Comparison of ENCODE assay signal across 19 cellular contexts in the genomic region with DNA sequence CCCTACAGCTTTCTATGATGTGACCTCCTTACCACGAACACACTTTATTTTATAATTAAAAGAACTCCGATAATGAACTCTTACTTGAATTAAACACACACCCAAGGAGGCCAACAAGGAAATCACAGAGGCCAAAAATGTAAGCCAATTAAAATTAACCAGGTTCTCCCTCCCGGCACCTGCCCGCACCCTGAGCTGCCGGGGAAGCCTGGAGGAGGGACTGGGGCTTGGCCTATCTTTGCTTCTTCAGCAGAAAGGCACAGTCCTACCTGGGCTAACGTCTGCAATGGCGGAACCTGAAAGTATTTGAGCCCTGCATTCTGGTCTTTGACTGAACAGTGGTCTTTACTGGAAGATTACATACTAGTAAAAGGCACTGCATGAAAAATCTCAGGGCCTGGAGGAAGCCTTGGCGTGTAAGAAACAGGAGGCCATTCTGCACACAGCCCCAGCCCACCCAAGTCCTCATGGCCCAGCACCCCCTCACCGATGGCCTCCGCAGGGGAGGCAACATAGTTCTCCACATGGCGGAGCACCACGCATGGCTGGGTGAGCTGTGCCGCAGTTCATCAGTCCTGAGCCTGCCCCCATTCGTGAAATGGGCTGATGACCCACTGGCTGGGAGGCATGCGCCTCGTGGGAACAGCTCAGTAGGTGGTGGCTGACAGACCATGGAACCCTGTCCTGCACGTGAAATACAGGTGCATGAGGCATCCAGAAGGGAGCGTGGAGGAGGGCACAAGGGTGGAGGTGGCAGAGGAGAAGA.
DNase-seq lines count a peak whose midpoint lies in the region; ATAC-seq, FAIRE-seq and TF ChIP-seq lines count a peak whose summit lies in the region.
"Had no signal": no experiment of that assay in that cellular context is flagged by ENCODE, and none has a peak within 500 bp of the region (broad histone marks: within the 10 kb centered on the region; RNA-seq: fewer than 3 reads in every experiment).

No MANE protein-coding gene starts in this region.

- no peak overlapping the region for H4K5ac ChIP-seq in H9 (ENCODE audit: insufficient read length, low read depth, low read length)

- no peak overlapping the region for H3K4ac ChIP-seq in H9 (ENCODE audit: low read depth, low read length)

- H2AFZ ChIP-seq in H9 (ENCODE audit: low read length) = no peak overlapping the region
- H2AFZ ChIP-seq: GM23248 had no signal

- no peak overlapping the region for H3K18ac ChIP-seq in H9 (ENCODE audit: insufficient read length, low read depth, low read length)

- no peaks in the 10 kb centered on the region; the same call in 1 of the 2 replicates for H3K4me1 ChIP-seq in H9 (ENCODE audit: insufficient read depth, low read length)
- no peaks in the 10 kb centered on the region for H3K4me1 ChIP-seq in colonic mucosa
- peaks cover 3 to 22% (median 10%) of the 10 kb centered on the region in 4 donors for H3K4me1 ChIP-seq in transverse colon
- H3K4me1 ChIP-seq: Caco-2 had no signal

- H3T11ph ChIP-seq in H9 (ENCODE audit: low read length) = no peak overlapping the region

- H2AK5ac ChIP-seq in H9 (ENCODE audit: insufficient read length, low read length) = no peak overlapping the region

- no peak for TF ChIP-seq CTCF in H9 (conservative IDR thresholded peaks at IDR 0.05)
- no peak for TF ChIP-seq CTCF in colonic mucosa (IDR thresholded peaks at IDR 0.05)
- TF ChIP-seq CTCF in transverse colon (IDR thresholded peaks at IDR 0.05) = no peak

- H3K36me3 ChIP-seq in colonic mucosa = no peaks in the 10 kb centered on the region
- H3K36me3 ChIP-seq in transverse colon = no peaks in the 10 kb centered on the region

- H3K36me3 Mint-ChIP-seq in H9 (ENCODE audit: insufficient read depth in 1 of 3, low read depth in 3 of 3) = no peaks in the 10 kb centered on the region

- H4K8ac ChIP-seq in H9 (replicated peaks; ENCODE audit: insufficient read length, low read depth, low read length) = no peak overlapping the region

- no peaks in the 10 kb centered on the region for H3K27me3 ChIP-seq in H9 (ENCODE audit: insufficient read depth, low read length)
- H3K27me3 ChIP-seq in colonic mucosa = no peaks in the 10 kb centered on the region
- H3K27me3 ChIP-seq in transverse colon = no peaks in the 10 kb centered on the region

- H3K9ac ChIP-seq in H9 (ENCODE audit: extremely low read depth, insufficient read length, low read length) = no peak overlapping the region
- H3K9ac ChIP-seq in colonic mucosa (ENCODE audit: low read depth in 2 of 2, low read length in 2 of 2) = no peak overlapping the region
- H3K9ac ChIP-seq: GM23248 had no signal

- no peak overlapping the region for H2BK120ac ChIP-seq in H9 (ENCODE audit: low read depth, low read length, poor library complexity, severe bottlenecking)

- no peaks in the 10 kb centered on the region for H3K9me3 ChIP-seq in H9 (ENCODE audit: control insufficient read depth, low read depth, low read length)
- H3K9me3 ChIP-seq in colonic mucosa = no peaks in the 10 kb centered on the region
- H3K9me3 ChIP-seq in transverse colon = no peaks in the 10 kb centered on the region
- H3K9me3 ChIP-seq: Caco-2 had no signal

- no peaks in the 10 kb centered on the region; the same call in 1 of the 2 replicates for H3K27me3 Mint-ChIP-seq in H9 (ENCODE audit: low read depth)
- H3K27me3 Mint-ChIP-seq: B cell; CD4-positive, alpha-beta T cell had no signal

- peaks cover 38 to 42% of the 10 kb centered on the region in 2 experiments for H3K4me1 Mint-ChIP-seq in H9

- TF ChIP-seq EP300 in transverse colon (IDR thresholded peaks at IDR 0.05; ENCODE audit: low read depth) = no peak

- DNase-seq in H9 (no peak), colonic mucosa (peak; percentile 37), left colon (no peak), urothelium cell line (ENCODE audit: low spot score) (no peak), transverse colon (no peak), NCI-H128 (lab: John Stamatoyannopoulos, UW; ENCODE audit: unreplicated experiment) (no peak)
- DNase-seq: Caco-2; CD4-positive, alpha-beta T cell; DMS153; GDM1; GM23248; NCI-H1105; NCI-H1694 treated with DMSO at 0.1 percent for 48 hours; SHP77 had no signal

- H3K4me3 Mint-ChIP-seq in H9 = no peak overlapping the region
- H3K4me3 Mint-ChIP-seq: B cell; CD4-positive, alpha-beta T cell had no signal

- no peak overlapping the region for H2BK20ac ChIP-seq in H9 (ENCODE audit: low read depth, low read length, poor library complexity, severe bottlenecking)

- peak; percentile 53 for FAIRE-seq in urothelium cell line (lab: Jason Lieb, UNC)
- FAIRE-seq: K562 had no signal

- H3K9me3 Mint-ChIP-seq in H9 = no peaks in the 10 kb centered on the region
- H3K9me3 Mint-ChIP-seq: CD4-positive, alpha-beta T cell had no signal

- peaks cover 3% of the 10 kb centered on the region for H3K79me1 ChIP-seq in H9 (ENCODE audit: insufficient read depth, low read depth, low read length, poor library complexity, severe bottlenecking)

- ATAC-seq in left colon (peak; percentile 65), HG02973 (IDR thresholded peaks at IDR 0.05; ENCODE audit: unreplicated experiment) (no peak)
- ATAC-seq: HCT116, K562 had no signal

- no peak overlapping the region for H3K4me2 ChIP-seq in H9 (ENCODE audit: insufficient read depth, insufficient read length, low read length)

- intact Hi-C loops in colonic mucosa (cut with DNase I) = no loop called here
- intact Hi-C loops in left colon (cut with DNase I, micrococcal nuclease) = no loop called here
- intact Hi-C loops in transverse colon (cut with DNase I; ENCODE audit: low total_unique reads) = no loop called here

- H3K4me3 ChIP-seq in colonic mucosa (no peak overlapping the region), transverse colon (no peak overlapping the region)
- H3K4me3 ChIP-seq: GM23248, K562, SK-N-MC had no signal

- H3K79me2 ChIP-seq in H9 (ENCODE audit: insufficient read depth, low read length) = no peaks in the 10 kb centered on the region; the same call in 1 of the 2 replicates

- peak overlapping the region; percentile 60 to 79 (median 68); a peak in 3 of 7 replicates for H3K27ac Mint-ChIP-seq in H9
- H3K27ac Mint-ChIP-seq: B cell; CD4-positive, alpha-beta T cell had no signal

- peak overlapping the region; percentile 60; the same call in 1 of the 2 replicates for H3K14ac ChIP-seq in H9 (ENCODE audit: insufficient read depth, low read length)

- H3K23ac ChIP-seq in H9 (ENCODE audit: insufficient read length, low read depth, low read length) = no peak overlapping the region

- in situ Hi-C loops in transverse colon (cut with MboI; ENCODE audit: low pct_ligation_motif_present in 1 of 4, low pct_unique_long_range_greater_than_20kb in 1 of 4, low sequenced_read_pairs in 3 of 4) = loop anchor here (25.0 kb wide), 2 partner anchors 1304 to 1454 kb away; partner anchors contain the start of gene NRP1 (in 3 of the 4)

- no peak overlapping the region for H2BK15ac ChIP-seq in H9 (ENCODE audit: low read depth, low read length)

- no peak overlapping the region for H4K91ac ChIP-seq in H9 (ENCODE audit: insufficient read length, low read depth, low read length)

- no CpG with 5 or more reads among the region's 18 CpGs for whole genome bisulfite sequencing in H9 (ENCODE audit: extremely low coverage, insufficient read length, low lambda C conversion rate)
- WGBS in transverse colon (ENCODE audit: low coverage in 1 of 2), 2 donors = 68 to 81% methylated on average over 3 to 17 of the region's 18 CpGs

- H4K20me1 ChIP-seq in H9 (ENCODE audit: control insufficient read depth, insufficient read depth, insufficient read length) = no peaks in the 10 kb centered on the region

- no peak overlapping the region for H3K27ac ChIP-seq in H9 (ENCODE audit: insufficient read length, low read depth, low read length)
- H3K27ac ChIP-seq in colonic mucosa = no peak overlapping the region
- no peak overlapping the region for H3K27ac ChIP-seq in transverse colon
- H3K27ac ChIP-seq: GM23248, SK-N-MC had no signal

- H3K23me2 ChIP-seq in H9 (ENCODE audit: insufficient read length, low read depth, low read length, poor library complexity, severe bottlenecking) = no peaks in the 10 kb centered on the region

- no peak for TF ChIP-seq POLR2A in transverse colon (IDR thresholded peaks at IDR 0.05)

- no peak overlapping the region for H2BK5ac ChIP-seq in H9 (ENCODE audit: insufficient read length, low read length)

- H2BK12ac ChIP-seq in H9 (ENCODE audit: insufficient read length, low read depth, low read length) = no peak overlapping the region

- no peak overlapping the region for H3K56ac ChIP-seq in H9 (ENCODE audit: insufficient read length, low read depth, low read length)
